1 cellular context compared by ENCODE assay signal in genomic region chr4:4480205-4480604, GRCh38.
TF ChIP-seq lines count a peak whose summit lies in the region.

No MANE protein-coding gene starts in this region.

TF ChIP-seq in GM23338, 12 proteins besides CTCF, POLR2A, EP300 and RAD21 (continued from another document):
- TF ChIP-seq REST (IDR thresholded peaks at IDR 0.05; ENCODE audit: unreplicated experiment) (no peak), STAT1 (IDR thresholded peaks at IDR 0.05; ENCODE audit: unreplicated experiment) (no peak), POLR2AphosphoS5 (IDR thresholded peaks at IDR 0.05; ENCODE audit: low read depth) (no peak), EZH2 (IDR thresholded peaks at IDR 0.05; ENCODE audit: low read depth, unreplicated experiment) (no peak), NANOG (IDR thresholded peaks at IDR 0.05; ENCODE audit: borderline replicate concordance) (no peak)
